In genomic region chr1:69697343-69697742, GRCh38 we compare ENCODE assay signal across 29 cellular contexts.
"Had no signal": no experiment of that assay in that cellular context is flagged by ENCODE, and none has a peak within 500 bp of the region (broad histone marks: within the 10 kb centered on the region; RNA-seq: fewer than 3 reads in every experiment).

No MANE protein-coding gene starts in this region.

- H3K36me3 Mint-ChIP-seq: naive thymus-derived CD8-positive, alpha-beta T cell; stimulated activated memory B cell treated with anti-CD40 and anti-IgM and Interleukin-4, amounts not matched to agents 10 μg/mL and 1 μg/mL and 100 μg/mL, for 72 hours; type B pancreatic cell had no signal

- H3K9me3 ChIP-seq: pancreas, prostate gland, sigmoid colon, uterus had no signal

- H3K27me3 ChIP-seq: pancreas, sigmoid colon, spleen, tibial nerve, uterus had no signal

- H3K4me1 ChIP-seq: lower lobe of right lung, pancreas, prostate gland, sigmoid colon, spleen, tibial nerve, uterus had no signal

- H3K4me3 ChIP-seq: lower lobe of right lung, pancreas, prostate gland, sigmoid colon, spleen, tibial nerve, uterus had no signal

- H3K27ac ChIP-seq: lower lobe of right lung, pancreas, prostate gland, sigmoid colon, spleen, tibial nerve, uterus had no signal

- H3K27ac Mint-ChIP-seq: naive thymus-derived CD8-positive, alpha-beta T cell; nephron; stimulated activated memory B cell treated with anti-CD40 and anti-IgM and Interleukin-4, amounts not matched to agents 10 μg/mL and 1 μg/mL and 100 μg/mL, for 72 hours; stimulated activated naive CD8-positive, alpha-beta T cell treated with anti-CD3 and anti-CD28 coated beads, Interleukin-15, amount 100 ng/mL, for 72 hours; type B pancreatic cell had no signal

- H3K36me3 ChIP-seq: lower lobe of right lung, pancreas, prostate gland, sigmoid colon, spleen, tibial nerve, uterus had no signal

- H3K4me1 Mint-ChIP-seq: naive thymus-derived CD8-positive, alpha-beta T cell; neural crest cell; stimulated activated memory B cell treated with anti-CD40 and anti-IgM and Interleukin-4, amounts not matched to agents 10 μg/mL and 1 μg/mL and 100 μg/mL, for 72 hours; stimulated activated naive CD8-positive, alpha-beta T cell treated with anti-CD3 and anti-CD28 coated beads, Interleukin-15, amount 100 ng/mL, for 72 hours had no signal

- H3K27me3 Mint-ChIP-seq: naive thymus-derived CD8-positive, alpha-beta T cell; stimulated activated memory B cell treated with anti-CD40 and anti-IgM and Interleukin-4, amounts not matched to agents 10 μg/mL and 1 μg/mL and 100 μg/mL, for 72 hours; stimulated activated naive CD8-positive, alpha-beta T cell treated with anti-CD3 and anti-CD28 coated beads, Interleukin-15, amount 100 ng/mL, for 72 hours had no signal

- DNase-seq: hippocampal formation; kidney glomerular epithelial cell; left cardiac atrium; left ventricle myocardium superior; lower lobe of right lung; mammary epithelial cell; mesenchymal stem cell; naive thymus-derived CD8-positive, alpha-beta T cell; nucleus accumbens; pancreas; posterior cingulate gyrus; retina; right cardiac atrium; sigmoid colon; small intestine; spleen; stimulated activated CD4-positive, alpha-beta T cell treated with anti-CD3 and anti-CD28 coated beads, Interleukin-4, amount 100 ng/mL, for 4 hours; stimulated activated CD8-positive, alpha-beta memory T cell treated with anti-CD3 and anti-CD28 coated beads, Interleukin-4, amount 100 ng/mL, for 48 hours; stimulated activated naive CD4-positive, alpha-beta T cell treated with Interleukin-2 at 50 U/mL for 16 hours; stimulated activated naive CD8-positive, alpha-beta T cell treated with anti-CD3 and anti-CD28 coated beads, Interleukin-15, amount 100 ng/mL, for 72 hours; substantia nigra; uterus had no signal

- ATAC-seq: left cardiac atrium; left lobe of liver; left ventricle myocardium superior; lower lobe of right lung; naive thymus-derived CD8-positive, alpha-beta T cell; pancreas; right cardiac atrium; stimulated activated memory B cell treated with anti-CD40 and anti-IgM and Interleukin-4, amounts not matched to agents 10 μg/mL and 1 μg/mL and 100 μg/mL, for 72 hours; stimulated activated naive CD8-positive, alpha-beta T cell treated with anti-CD3 and anti-CD28 coated beads, Interleukin-15, amount 100 ng/mL, for 72 hours had no signal

- H3K4me3 Mint-ChIP-seq: naive thymus-derived CD8-positive, alpha-beta T cell; nephron; neural crest cell; stimulated activated memory B cell treated with anti-CD40 and anti-IgM and Interleukin-4, amounts not matched to agents 10 μg/mL and 1 μg/mL and 100 μg/mL, for 72 hours; stimulated activated naive CD8-positive, alpha-beta T cell treated with anti-CD3 and anti-CD28 coated beads, Interleukin-15, amount 100 ng/mL, for 72 hours; type B pancreatic cell had no signal

- H3K9me3 Mint-ChIP-seq: neural crest cell had no signal
